Comparison of ENCODE assay signal across 8 cellular contexts in genomic region chr21:37009740-37010341, GRCh38. TPM values are rescaled to one million over a fixed set of nuclear protein-coding genes. Genes with fewer than 3 reads are reported as not detected.
DNase-seq lines count a peak whose midpoint lies in the region; ATAC-seq lines count a peak whose summit lies in the region.

No MANE protein-coding gene starts in this region.

- no peak overlapping the region for H3K27ac ChIP-seq in HUES6 (ENCODE audit: low read depth, low read length)

- peak; percentile 76 for DNase-seq in COLO829 (ENCODE audit: low spot score)
- DNase-seq in NT2/D1 (ENCODE audit: low read depth, low spot score): peak; percentile 85
- DNase-seq in activated CD8-positive, alpha-beta memory T cell treated with anti-CD3 and anti-CD28 coated beads, Interleukin-2, amount 50 U/mL, for 4 hours: peak; percentile 79
- DNase-seq in epidermal melanocyte (ENCODE audit: insufficient read length, low spot score): peak; percentile 73
- DNase-seq in mucosa of gallbladder (ENCODE audit: low spot score): peak; percentile 81
- DNase-seq in stimulated activated CD8-positive, alpha-beta memory T cell treated with anti-CD3 and anti-CD28 coated beads, Interleukin-4, amount 100 ng/mL, for 4 hours (ENCODE audit: low read depth in 2 of 2, low spot score in 1 of 2): peak; percentile 40 to 59

- peak; percentile 97 for ATAC-seq in GM21381 (IDR thresholded peaks at IDR 0.05; ENCODE audit: unreplicated experiment)

- H3K4me3 ChIP-seq in HUES6 (ENCODE audit: low read depth, low read length): peak overlapping the region; percentile 49
- no peak overlapping the region for H3K4me3 ChIP-seq in NT2/D1 (ENCODE audit: insufficient read length, low read depth)

- H3K4me1 ChIP-seq in HUES6 (ENCODE audit: control insufficient read depth, insufficient read depth, low read length) (peaks cover 4% of the 10 kb centered on the region; the same call in 1 of the 2 replicates), NT2/D1 (ENCODE audit: insufficient read depth, insufficient read length) (peaks cover 6% of the 10 kb centered on the region)

- no peak overlapping the region for H3K9ac ChIP-seq in HUES6 (ENCODE audit: low read length)
- peak overlapping the region; percentile 68 for H3K9ac ChIP-seq in NT2/D1 (ENCODE audit: insufficient read length, low read depth)

- H3K27me3 ChIP-seq in HUES6 (ENCODE audit: control insufficient read depth, insufficient read depth, low read length): peaks cover 39% of the 10 kb centered on the region
- H3K27me3 ChIP-seq in NT2/D1 (ENCODE audit: insufficient read depth, insufficient read length): peaks cover 45% of the 10 kb centered on the region

- H3K36me3 ChIP-seq in HUES6 (ENCODE audit: control insufficient read depth, insufficient read depth, low read length): no peaks in the 10 kb centered on the region
- no peaks in the 10 kb centered on the region for H3K36me3 ChIP-seq in NT2/D1 (ENCODE audit: insufficient read depth, insufficient read length, low read length)

- H3K9me3 ChIP-seq in HUES6 (ENCODE audit: control insufficient read depth, insufficient read depth, low read depth, low read length): no peaks in the 10 kb centered on the region
- H3K9me3 ChIP-seq in NT2/D1 (ENCODE audit: insufficient read depth, low read length): no peaks in the 10 kb centered on the region

RNA-seq across cellular contexts. Expression of gene RIPPLY3, which starts 3.3 kb away (rescaled TPM):
- 0.20 TPM for total RNA-seq in mucosa of gallbladder

RNA-seq across cellular contexts. Expression of gene HLCS, which starts 43.4 kb away (rescaled TPM):
- 15.5 TPM for total RNA-seq in mucosa of gallbladder
